9 cellular contexts compared by ENCODE assay signal in the genomic region with DNA sequence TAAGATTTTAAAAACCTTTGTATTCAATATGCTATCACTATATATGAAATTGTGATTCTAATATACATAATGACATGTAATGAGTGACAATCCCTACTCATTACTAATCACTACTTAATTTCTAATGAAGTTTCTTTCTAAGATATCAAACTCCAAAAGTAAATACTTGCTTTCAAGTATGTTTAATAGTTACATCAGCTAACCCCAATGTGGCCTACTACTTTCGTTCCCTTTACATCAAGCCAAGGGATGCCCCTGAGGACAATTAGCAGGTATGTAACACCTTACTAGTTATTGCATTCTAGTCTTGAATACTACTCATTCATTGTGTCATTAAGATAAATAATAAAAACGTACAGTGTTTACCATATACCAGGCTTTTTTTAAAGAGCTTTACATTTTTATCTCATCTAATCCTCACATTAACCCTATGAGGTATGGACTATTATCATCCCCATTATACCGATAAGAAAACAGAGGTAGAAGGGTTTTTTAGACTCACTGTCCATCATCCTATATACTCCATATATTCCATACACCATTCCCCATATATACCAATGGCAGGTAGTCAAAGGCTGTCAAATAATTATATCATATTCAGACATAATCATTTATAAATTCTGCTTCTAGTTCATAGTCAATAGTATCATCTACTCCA. TPM values are rescaled to one million over a fixed set of nuclear protein-coding genes. Genes with fewer than 3 reads are reported as not detected.
DNase-seq lines count a peak whose midpoint lies in the region; TF ChIP-seq lines count a peak whose summit lies in the region.
"Had no signal": no experiment of that assay in that cellular context is flagged by ENCODE, and none has a peak within 500 bp of the region (broad histone marks: within the 10 kb centered on the region; RNA-seq: fewer than 3 reads in every experiment).

No MANE protein-coding gene starts in this region.

- H3K36me3 ChIP-seq in kidney epithelial cell (ENCODE audit: control insufficient read depth, insufficient read depth, low read length) (no peaks in the 10 kb centered on the region), testis (ENCODE audit: low read depth, missing control alignments) (no peaks in the 10 kb centered on the region)

- no peaks in the 10 kb centered on the region for H3K27me3 Mint-ChIP-seq in activated CD4-positive, alpha-beta T cell treated with anti-CD3 and anti-CD28 coated beads, Interleukin-2, amount 10 ng/mL, durations not matched to agents 7 days and 5 days
- no peaks in the 10 kb centered on the region for H3K27me3 Mint-ChIP-seq in activated naive CD8-positive, alpha-beta T cell treated with anti-CD3 and anti-CD28 coated beads for 36 hours

- TF ChIP-seq CTCF in kidney epithelial cell (IDR thresholded peaks at IDR 0.05; ENCODE audit: insufficient read depth, low read length, poor library complexity, severe bottlenecking) = no peak
- TF ChIP-seq CTCF in testis (IDR thresholded peaks at IDR 0.05) = no peak

- H3K9me3 ChIP-seq in testis = no peaks in the 10 kb centered on the region

- WGBS in testis, 2 donors = 3 to 7% methylated on average over 3 of the region's 3 CpGs

- peaks cover 66% of the 10 kb centered on the region for H3K36me3 Mint-ChIP-seq in activated CD4-positive, alpha-beta T cell treated with anti-CD3 and anti-CD28 coated beads, Interleukin-2, amount 10 ng/mL, durations not matched to agents 7 days and 5 days (ENCODE audit: low read depth)
- H3K36me3 Mint-ChIP-seq in activated naive CD8-positive, alpha-beta T cell treated with anti-CD3 and anti-CD28 coated beads for 36 hours = peaks cover 62% of the 10 kb centered on the region

- no peaks in the 10 kb centered on the region for H3K27me3 ChIP-seq in kidney epithelial cell (ENCODE audit: control insufficient read depth, insufficient read depth, low read length)
- no peaks in the 10 kb centered on the region for H3K27me3 ChIP-seq in testis

- H3K4me1 Mint-ChIP-seq in activated CD4-positive, alpha-beta T cell treated with anti-CD3 and anti-CD28 coated beads, Interleukin-2, amount 10 ng/mL, durations not matched to agents 7 days and 5 days = peaks cover 28% of the 10 kb centered on the region
- H3K4me1 Mint-ChIP-seq in activated naive CD8-positive, alpha-beta T cell treated with anti-CD3 and anti-CD28 coated beads for 36 hours = peaks cover 21% of the 10 kb centered on the region

- intact Hi-C loops in testis (cut with DNase I; ENCODE audit: low total_unique reads) = no loop called here

- no peaks in the 10 kb centered on the region for H3K4me1 ChIP-seq in testis

- no peak for DNase-seq in activated CD4-positive, alpha-beta T cell treated with anti-CD3 and anti-CD28 coated beads, Interleukin-2, amount 10 ng/mL, durations not matched to agents 7 days and 5 days
- no peak for DNase-seq in activated CD4-positive, alpha-beta T cell treated with anti-CD3 and anti-CD28 coated beads, Interleukin-2, amount 50 U/mL, for 48 hours
- no peak for DNase-seq in activated naive CD8-positive, alpha-beta T cell treated with anti-CD3 and anti-CD28 coated beads for 36 hours
- no peak for DNase-seq in kidney epithelial cell (ENCODE audit: low read depth)
- no peak for DNase-seq in testis
- DNase-seq in SKM-1 (lab: John Stamatoyannopoulos, UW; ENCODE audit: unreplicated experiment) = no peak
- DNase-seq in activated gamma-delta T cell treated with Interleukin-2 at 50 U/mL for 16 hours = no peak
- no peak for DNase-seq in activated CD4-positive, alpha-beta T cell treated with anti-CD3 and anti-CD28 coated beads for 1 hour

- TF ChIP-seq POLR2A in testis (IDR thresholded peaks at IDR 0.05) = no peak

- H3K4me3 ChIP-seq in kidney epithelial cell (ENCODE audit: low read depth, low read length) (peak overlapping the region; percentile 98), testis (peak overlapping the region; percentile 77 to 92)

- CTCF ChIA-PET in activated CD4-positive, alpha-beta T cell treated with anti-CD3 and anti-CD28 coated beads, Interleukin-2, amount 10 ng/mL, durations not matched to agents 7 days and 5 days (lab: Charles Lee) = interaction anchor here (0.8 to 1.1 kb wide), 4 partner anchors 9 to 399 kb away, joined by 3 to 6 read pairs (median 3); no protein-coding TSS in a partner anchor

- POLR2A ChIA-PET in activated CD4-positive, alpha-beta T cell treated with anti-CD3 and anti-CD28 coated beads, Interleukin-2, amount 10 ng/mL, durations not matched to agents 7 days and 5 days (lab: Charles Lee) = interaction anchor here (0.6 to 1.0 kb wide), 2 partner anchors 100 to 517 kb away, joined by 3 to 4 read pairs; no protein-coding TSS in a partner anchor

- no peaks in the 10 kb centered on the region for H3K9me3 Mint-ChIP-seq in activated CD4-positive, alpha-beta T cell treated with anti-CD3 and anti-CD28 coated beads, Interleukin-2, amount 10 ng/mL, durations not matched to agents 7 days and 5 days
- no peaks in the 10 kb centered on the region for H3K9me3 Mint-ChIP-seq in activated naive CD8-positive, alpha-beta T cell treated with anti-CD3 and anti-CD28 coated beads for 36 hours

- peak overlapping the region; percentile 18 to 99 for H3K27ac ChIP-seq in testis
- H3K27ac ChIP-seq: C4-2B had no signal

- H3K4me3 Mint-ChIP-seq in activated CD4-positive, alpha-beta T cell treated with anti-CD3 and anti-CD28 coated beads, Interleukin-2, amount 10 ng/mL, durations not matched to agents 7 days and 5 days = peak overlapping the region; percentile 99
- H3K4me3 Mint-ChIP-seq in activated naive CD8-positive, alpha-beta T cell treated with anti-CD3 and anti-CD28 coated beads for 36 hours = peak overlapping the region; percentile 99

- H3K27ac Mint-ChIP-seq in activated CD4-positive, alpha-beta T cell treated with anti-CD3 and anti-CD28 coated beads, Interleukin-2, amount 10 ng/mL, durations not matched to agents 7 days and 5 days = peak overlapping the region; percentile 55
- H3K27ac Mint-ChIP-seq in activated naive CD8-positive, alpha-beta T cell treated with anti-CD3 and anti-CD28 coated beads for 36 hours = peak overlapping the region; percentile 100

RNA-seq across cellular contexts. Expression of a gene that starts 4.2 kb away (rescaled TPM):
- 10 to 100 TPM; 62.5 to 70.6 TPM for total RNA-seq in activated CD4-positive, alpha-beta T cell treated with anti-CD3 and anti-CD28 coated beads, Interleukin-2, amount 10 ng/mL, durations not matched to agents 7 days and 5 days
- total RNA-seq in activated naive CD8-positive, alpha-beta T cell treated with anti-CD3 and anti-CD28 coated beads for 36 hours = 10 to 100 TPM; 78.6 to 79.9 TPM
- 42.1 and 43.8 TPM in 2 replicates for total RNA-seq in kidney epithelial cell
- 10 to 100 TPM; 40.1 to 42.0 TPM for total RNA-seq in testis
- 22.5 TPM for polyA plus RNA-seq in testis (ENCODE audit: insufficient read depth, low read depth, low replicate concordance)

RNA-seq across cellular contexts. Expression of a gene that starts 47.7 kb away (rescaled TPM):
- total RNA-seq in activated CD4-positive, alpha-beta T cell treated with anti-CD3 and anti-CD28 coated beads, Interleukin-2, amount 10 ng/mL, durations not matched to agents 7 days and 5 days = not detected
- total RNA-seq in activated naive CD8-positive, alpha-beta T cell treated with anti-CD3 and anti-CD28 coated beads for 36 hours = 1 to 10 TPM in 1 of 2 experiments, under 1 TPM in 1; 0.74 to 1.5 TPM
- total RNA-seq in kidney epithelial cell = 15.4 and 48.9 TPM in 2 replicates
- total RNA-seq in testis = 10 to 100 TPM in 1 of 2 donors, 1 to 10 TPM in 1; 5.9 to 14.7 TPM
- 10.0 TPM for polyA plus RNA-seq in testis (ENCODE audit: insufficient read depth, low read depth, low replicate concordance)
